13 cellular contexts compared by ENCODE assay signal in genomic region chr6:39339557-39340555, GRCh38. TPM values are rescaled to one million over a fixed set of nuclear protein-coding genes. Genes with fewer than 3 reads are reported as not detected.
DNase-seq lines count a peak whose midpoint lies in the region; ATAC-seq, FAIRE-seq and TF ChIP-seq lines count a peak whose summit lies in the region.
"Had no signal": no experiment of that assay in that cellular context is flagged by ENCODE, and none has a peak within 500 bp of the region (broad histone marks: within the 10 kb centered on the region; RNA-seq: fewer than 3 reads in every experiment).

No MANE protein-coding gene starts in this region.

- CTCF ChIA-PET in HEK293 (lab: Yijun Ruan, JAX) = interaction anchor here (0.6 to 2.9 kb wide), 3 partner anchors 8 to 554 kb away, joined by 3 to 12 read pairs (median 3); no protein-coding TSS in a partner anchor

- ATAC-seq in HG03108 (IDR thresholded peaks at IDR 0.05; ENCODE audit: unreplicated experiment) = no peak
- ATAC-seq in HG03354 (IDR thresholded peaks at IDR 0.05; ENCODE audit: poor library complexity, severe bottlenecking, unreplicated experiment) = no peak

- peaks cover 6% of the 10 kb centered on the region for H3K4me1 ChIP-seq in HEK293 (ENCODE audit: control insufficient read depth, insufficient read depth, low read length)

- no peaks in the 10 kb centered on the region for H3K9me3 ChIP-seq in HEK293 (ENCODE audit: control insufficient read depth, insufficient read depth, low read depth, low read length)

- H3K27ac ChIP-seq in HEK293 (ENCODE audit: extremely low read depth, low read depth, low read length) = no peak overlapping the region

- no peak for FAIRE-seq in bronchial epithelial cell (lab: Jason Lieb, UNC)

- TF ChIP-seq CTCF in HEK293 (tag by site-specific recombination; IDR thresholded peaks at IDR 0.05) (no peak), bronchial epithelial cell (IDR thresholded peaks at IDR 0.05; ENCODE audit: insufficient read depth, low read length, severe bottlenecking) (no peak)

- no peaks in the 10 kb centered on the region for H3K36me3 ChIP-seq in HEK293 (ENCODE audit: control insufficient read depth in 2 of 2, insufficient read depth in 1 of 2, low read length in 2 of 2)
- no peaks in the 10 kb centered on the region for H3K36me3 ChIP-seq in bronchial epithelial cell (ENCODE audit: control insufficient read depth, insufficient read depth, low read length)

- POLR2A ChIA-PET in HEK293 (lab: Yijun Ruan, JAX) = no interaction called here

- DNase-seq in NCI-H2171 treated with DMSO at 0.1 percent for 48 hours (lab: John Stamatoyannopoulos, UW) (peak; percentile 88), bronchial epithelial cell (ENCODE audit: low read depth) (peak; percentile 70), retina (peak; percentile 45), COLO829 (ENCODE audit: low spot score) (no peak), NCI-H1930 (lab: John Stamatoyannopoulos, UW) (no peak)
- DNase-seq: amniotic stem cell; stimulated activated CD4-positive, alpha-beta T cell treated with anti-CD3 and anti-CD28 coated beads, Interleukin-2, amount 100 ng/mL, for 48 hours had no signal

- H3K27me3 ChIP-seq in bronchial epithelial cell (ENCODE audit: control insufficient read depth, insufficient read depth, low read length) = no peaks in the 10 kb centered on the region

- H3K4me3 ChIP-seq in HEK293 (ENCODE audit: low read depth, low read length) (no peak overlapping the region), bronchial epithelial cell (ENCODE audit: low read depth, low read length) (no peak overlapping the region)

TF ChIP-seq in HEK293, 187 proteins besides CTCF, POLR2A, EP300 and RAD21:
- TF ChIP-seq ZBTB8A (tag by site-specific recombination; IDR thresholded peaks at IDR 0.05) (peak; percentile 20; the same call in 1 of the 2 replicates), ZBTB20 (tag by site-specific recombination; IDR thresholded peaks at IDR 0.05) (0 out of 2 replicates have a peak, but pooled peaks have one; percentile 46), ZNF423 (tag by site-specific recombination; IDR thresholded peaks at IDR 0.05) (no peak), ZNF629 (tag by site-specific recombination; IDR thresholded peaks at IDR 0.05) (no peak)

RNA-seq across cellular contexts. Expression of gene KCNK16, which starts 17.4 kb away (rescaled TPM):
- not detected in 2 replicates for total RNA-seq in bronchial epithelial cell
- total RNA-seq: HT1080; subcutaneous adipose tissue; T-helper 1 cell treated with Interleukin-12 subunit alpha and Interleukin-12 subunit beta and Interleukin-4 antibody, amounts not matched to agents 30 ng/mL and 1 ng/mL, for 36 hours had no signal

RNA-seq across cellular contexts. Expression of gene KCNK17, which starts 25.6 kb away (rescaled TPM):
- total RNA-seq in bronchial epithelial cell = not detected in 2 replicates
- total RNA-seq: HT1080; subcutaneous adipose tissue; T-helper 1 cell treated with Interleukin-12 subunit alpha and Interleukin-12 subunit beta and Interleukin-4 antibody, amounts not matched to agents 30 ng/mL and 1 ng/mL, for 36 hours had no signal

Comparison
In these comparisons a context has a peak if more than half of its experiments do, and no peak if none do; other contexts are left out.
1. DNase-seq: peak in NCI-H2171 treated with DMSO at 0.1 percent for 48 hours (single experiment), bronchial epithelial cell (single experiment) and retina (single experiment); none in COLO829 (single experiment) and NCI-H1930 (0 of 2).